Comparison of ENCODE assay signal across 8 cellular contexts in the genomic region with DNA sequence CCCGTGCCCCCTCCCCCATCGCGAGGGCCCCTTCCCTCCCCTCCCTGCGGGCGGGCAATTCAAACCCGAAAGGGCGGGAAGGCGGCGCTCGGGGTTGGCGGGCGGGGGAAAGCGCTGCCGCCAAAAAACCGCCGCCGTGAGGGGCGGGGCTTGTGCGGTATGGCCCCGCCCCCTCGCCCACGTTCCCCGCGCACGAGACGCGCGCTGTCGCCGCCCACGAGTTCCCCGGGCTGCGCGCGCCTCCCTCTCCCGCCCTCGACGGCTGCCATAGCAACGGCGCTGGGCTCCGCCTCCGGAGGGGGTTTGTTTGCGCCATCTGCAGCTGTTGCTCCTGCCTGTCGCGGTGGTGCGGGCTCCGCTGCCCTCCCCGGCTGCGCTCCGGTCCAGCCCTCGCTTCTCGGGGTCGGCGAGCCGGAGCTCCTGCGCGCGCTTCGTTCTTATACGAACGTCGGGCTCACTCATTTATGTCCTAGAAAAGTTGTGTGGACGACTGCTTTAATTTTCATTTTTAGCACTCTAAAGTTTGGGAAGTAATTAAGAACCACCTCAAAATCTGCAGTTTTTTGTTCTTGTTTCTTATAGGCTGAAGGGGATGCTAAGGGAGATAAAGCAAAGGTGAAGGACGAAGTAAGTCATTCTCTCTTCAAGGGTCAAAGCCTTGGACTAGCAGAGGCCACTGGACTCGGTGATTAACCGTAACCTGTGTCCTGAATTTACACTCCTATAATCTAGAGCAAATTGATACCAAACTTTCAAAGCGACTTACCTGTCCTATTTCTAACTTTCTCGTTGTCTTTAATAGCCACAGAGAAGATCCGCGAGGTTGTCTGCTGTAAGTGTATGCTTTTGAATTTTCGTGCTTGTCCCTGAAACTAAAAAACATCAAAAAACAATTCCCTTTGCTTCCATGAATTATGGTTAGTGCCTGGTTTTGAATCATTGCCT. TPM values are rescaled to one million over a fixed set of nuclear protein-coding genes. Genes with fewer than 3 reads are reported as not detected.
DNase-seq lines count a peak whose midpoint lies in the region; ATAC-seq and TF ChIP-seq lines count a peak whose summit lies in the region.

No MANE protein-coding gene starts in this region.

- dilution Hi-C loops in IMR-90 (cut with HindIII; ENCODE audit: low sequenced_read_pairs, unreplicated experiment), result no loop called here

- H3K4me2 ChIP-seq in IMR-90 (ENCODE audit: low read depth, low read length) (peak overlapping the region; percentile 98), OCI-LY7 (ENCODE audit: low read length) (peak overlapping the region; percentile 89)

- H3K4me1 ChIP-seq in IMR-90 (ENCODE audit: control insufficient read depth, insufficient read depth, low read length) (peaks cover 7% of the 10 kb centered on the region), OCI-LY7 (ENCODE audit: insufficient read depth, low read length, poor library complexity, severe bottlenecking) (peaks cover 61% of the 10 kb centered on the region)

- no peaks in the 10 kb centered on the region for H3K9me3 Mint-ChIP-seq in Calu3 (ENCODE audit: low read depth, unreplicated experiment)

- H3K79me1 ChIP-seq in IMR-90 (ENCODE audit: low read depth in 1 of 2, low read length in 2 of 2), result peaks cover 15 to 59% of the 10 kb centered on the region in 2 experiments

- H4K20me1 ChIP-seq in IMR-90 (ENCODE audit: insufficient read depth, low read length) (peaks cover 38% of the 10 kb centered on the region), OCI-LY7 (ENCODE audit: insufficient read depth, low read length) (peaks cover 18% of the 10 kb centered on the region)

- H2BK20ac ChIP-seq in IMR-90 (ENCODE audit: low read depth, low read length), result no peak overlapping the region

- H3K9me1 ChIP-seq in IMR-90 (ENCODE audit: insufficient read depth, low read length), result peaks cover 12% of the 10 kb centered on the region

- no peak overlapping the region for H2BK15ac ChIP-seq in IMR-90 (ENCODE audit: low read depth, low read length)

- 0 out of 2 replicates have a peak overlapping the region, but pooled peaks have one; percentile 30 for H2AK5ac ChIP-seq in IMR-90 (ENCODE audit: low read depth, low read length)

- H3K4ac ChIP-seq in IMR-90 (ENCODE audit: low read depth, low read length), result peak overlapping the region; percentile 39; the same call in 1 of the 2 replicates

- H3K56ac ChIP-seq in IMR-90 (ENCODE audit: extremely low read depth, insufficient read depth, low read length), result peak overlapping the region; percentile 2; the same call in 1 of the 2 replicates

- peak overlapping the region; percentile 61 for H3K27ac Mint-ChIP-seq in Calu3 (ENCODE audit: unreplicated experiment)

- no peak overlapping the region for H2AK9ac ChIP-seq in IMR-90 (replicated peaks; ENCODE audit: low read depth, low read length, poor library complexity)

- no peaks in the 10 kb centered on the region for H3K27me3 Mint-ChIP-seq in Calu3 (ENCODE audit: unreplicated experiment)

- TF ChIP-seq CTCF in Calu3 (IDR thresholded peaks at IDR 0.05; ENCODE audit: unreplicated experiment) (no peak), IMR-90 (conservative IDR thresholded peaks at IDR 0.05; ENCODE audit: low read depth, low read length) (no peak), OCI-LY7 (conservative IDR thresholded peaks at IDR 0.05; ENCODE audit: low read length) (no peak)

- H3K14ac ChIP-seq in IMR-90 (replicated peaks; ENCODE audit: low read depth, low read length), result peak overlapping the region; percentile 73

- H2AFZ ChIP-seq in IMR-90 (replicated peaks; ENCODE audit: low read length, poor library complexity) (peak overlapping the region; percentile 94), OCI-LY7 (ENCODE audit: low read length) (no peak overlapping the region)

- peak overlapping the region; percentile 86; the same call in 1 of the 2 replicates for H3K23ac ChIP-seq in IMR-90 (ENCODE audit: low read depth, low read length)

- H3K27ac ChIP-seq in IMR-90 (ENCODE audit: insufficient read depth, low read length) (peak overlapping the region; percentile 94), OCI-LY7 (ENCODE audit: low read depth, low read length, poor library complexity, severe bottlenecking) (peak overlapping the region; percentile 95)

- no peak overlapping the region for H4K5ac ChIP-seq in IMR-90 (ENCODE audit: low read depth, low read length)

- POLR2A ChIA-PET in IMR-90 (lab: Charles Lee; ENCODE audit: unreplicated experiment) (no interaction called here), OCI-LY7 (lab: Charles Lee) (no interaction called here)

- no peak overlapping the region for H4K91ac ChIP-seq in IMR-90 (ENCODE audit: insufficient read depth, low read depth, low read length)

- peaks cover 15% of the 10 kb centered on the region for H3K4me1 Mint-ChIP-seq in Calu3 (ENCODE audit: low read depth, unreplicated experiment)

- peaks cover 20% of the 10 kb centered on the region for H3K79me2 ChIP-seq in OCI-LY7 (ENCODE audit: insufficient read depth, low read depth, low read length)

- TF ChIP-seq RAD21 in IMR-90 (IDR thresholded peaks at IDR 0.05; ENCODE audit: low read length), result no peak

- peak overlapping the region; percentile 1; the same call in 1 of the 2 replicates for H3K18ac ChIP-seq in IMR-90 (ENCODE audit: low read depth, low read length)

- no peak overlapping the region for H2BK120ac ChIP-seq in IMR-90 (ENCODE audit: low read depth, low read length)

- peak overlapping the region; percentile 95 for H2BK5ac ChIP-seq in IMR-90 (ENCODE audit: low read depth, low read length, poor library complexity, severe bottlenecking)

- DNase-seq in Calu3 (peak; percentile 92), IMR-90 (peak; percentile 92), OCI-LY7 (ENCODE audit: low spot score) (peak; percentile 96), activated T-cell treated with anti-CD3 and anti-CD28 coated beads for 4 hours (peak; percentile 96), epidermal melanocyte (ENCODE audit: insufficient read length, low spot score) (peak; percentile 81), middle frontal gyrus (ENCODE audit: extremely low spot score, low spot score) (peak; percentile 88)
- peak; percentile 92 to 93 for DNase-seq in stimulated activated CD8-positive, alpha-beta memory T cell treated with anti-CD3 and anti-CD28 coated beads, Interleukin-15, amount 100 ng/mL, for 4 hours (ENCODE audit: low read depth in 2 of 2)

- TSS peak; percentile 52 for BruUV-seq in Calu3 (replicated peaks; lab: Mats Ljungman, UMichigan)
- BruUV-seq in IMR-90 (replicated peaks; lab: Mats Ljungman, UMichigan), result no TSS peak
- no TSS peak for BruUV-seq in OCI-LY7 (replicated peaks; lab: Mats Ljungman, UMichigan)

- whole genome bisulfite sequencing in IMR-90 (ENCODE audit: extremely low coverage in 2 of 2, insufficient read length in 1 of 2), 2 experiments, result 0% methylated on average over 18 of the region's 71 CpGs; no CpG with 5 or more reads in 1 of the 2 experiments

- peaks cover 54% of the 10 kb centered on the region for H3K36me3 Mint-ChIP-seq in Calu3 (ENCODE audit: insufficient read depth, unreplicated experiment)

- CTCF ChIA-PET in Calu3 (lab: Charles Lee), result no interaction called here
- CTCF ChIA-PET in IMR-90 (lab: Yijun Ruan, JAX), result interaction anchor here (0.6 kb wide), 2 partner anchors 17 to 877 kb away, joined by 3 to 7 read pairs; no protein-coding TSS in a partner anchor
- CTCF ChIA-PET in OCI-LY7 (lab: Charles Lee; ENCODE audit: unreplicated experiment), result no interaction called here

- H3K36me3 ChIP-seq in IMR-90 (ENCODE audit: control insufficient read depth, insufficient read depth, low read length) (peaks cover 28% of the 10 kb centered on the region), OCI-LY7 (ENCODE audit: insufficient read depth, low read length) (peaks cover 68% of the 10 kb centered on the region)

- no peak for TF ChIP-seq POLR2A in IMR-90 (IDR thresholded peaks at IDR 0.05; ENCODE audit: low read depth, low read length)

- intact Hi-C loops in Calu3 (cut with micrococcal nuclease; ENCODE audit: unreplicated experiment) (no loop called here), IMR-90 (cut with micrococcal nuclease) (no loop called here), OCI-LY7 (cut with micrococcal nuclease; ENCODE audit: unreplicated experiment) (loop anchor here (1.0 to 5.0 kb wide), 4 partner anchors 27 to 186 kb away; no protein-coding TSS in a partner anchor)

- H3K27me3 ChIP-seq in IMR-90 (ENCODE audit: control insufficient read depth, insufficient read depth, low read length), result no peaks in the 10 kb centered on the region

- H4K8ac ChIP-seq in IMR-90 (ENCODE audit: low read depth in 2 of 2, low read length in 2 of 2), result peak overlapping the region in 1 of 2 experiments; percentile 83; a peak in 1 of 4 replicates

- H3K9me2 ChIP-seq in OCI-LY7 (ENCODE audit: insufficient read depth, low read length), result no peaks in the 10 kb centered on the region

- peak overlapping the region; percentile 90 for H3K4me3 ChIP-seq in IMR-90 (ENCODE audit: insufficient read depth, low read depth, low read length)
- peak overlapping the region; percentile 96 for H3K4me3 ChIP-seq in OCI-LY7 (ENCODE audit: low read depth, low read length, poor library complexity, severe bottlenecking)

- ATAC-seq in GM21528 (IDR thresholded peaks at IDR 0.05; ENCODE audit: low FRiP score, unreplicated experiment), result peak; percentile 63
- ATAC-seq in IMR-90 (ENCODE audit: low read depth), result peak; percentile 80

- H3K9me3 ChIP-seq in IMR-90 (ENCODE audit: control insufficient read depth, insufficient read depth, low read length), result no peaks in the 10 kb centered on the region
- no peaks in the 10 kb centered on the region for H3K9me3 ChIP-seq in OCI-LY7 (ENCODE audit: low read length)

- H3K4me3 Mint-ChIP-seq in Calu3 (ENCODE audit: low read depth, unreplicated experiment), result peak overlapping the region; percentile 76

- in situ Hi-C loops in IMR-90 (cut with MboI; ENCODE audit: low sequenced_read_pairs), result no loop called here

- H3K9ac ChIP-seq in IMR-90 (ENCODE audit: low read depth, low read length), result peak overlapping the region; percentile 85

RNA-seq across cellular contexts. Expression of a gene that starts 0.9 kb away (rescaled TPM):
- 269 and 290 TPM in 2 replicates for total RNA-seq in Calu3 (2022)
- total RNA-seq in IMR-90 (2012; rRNA removed), result 367 and 481 TPM in 2 replicates
- polyA plus RNA-seq in IMR-90 (2012; rRNA removed), result 460 and 505 TPM in 2 replicates
- 228 and 231 TPM in 2 replicates for polyA plus RNA-seq in IMR-90 (2012; cell fraction: cytosol; rRNA removed)
- polyA plus RNA-seq in IMR-90 (2012; cell fraction: nucleus; rRNA removed; ENCODE audit: low replicate concordance), result 76.8 and 308 TPM in 2 replicates
- total RNA-seq in OCI-LY7 (2014; rRNA removed; shearing (Covaris generic)), result 649 and 817 TPM in 2 replicates
- total RNA-seq in OCI-LY7 (2022), result 990 and 1,017 TPM in 2 replicates

RNA-seq across cellular contexts. Expression of a gene that starts 41.1 kb away (rescaled TPM):
- total RNA-seq in Calu3 (2022), result 32.8 and 42.8 TPM in 2 replicates
- 66.7 and 67.7 TPM in 2 replicates for total RNA-seq in IMR-90 (2012; rRNA removed)
- 42.8 and 49.3 TPM in 2 replicates for polyA plus RNA-seq in IMR-90 (2012; rRNA removed)
- polyA plus RNA-seq in IMR-90 (2012; cell fraction: cytosol; rRNA removed), result 25.0 and 31.1 TPM in 2 replicates
- 78.8 and 115 TPM in 2 replicates for polyA plus RNA-seq in IMR-90 (2012; cell fraction: nucleus; rRNA removed; ENCODE audit: low replicate concordance)
- total RNA-seq in OCI-LY7 (2014; rRNA removed; shearing (Covaris generic)), result 33.2 and 39.0 TPM in 2 replicates
- 43.4 and 45.1 TPM in 2 replicates for total RNA-seq in OCI-LY7 (2022)

RNA-seq across cellular contexts. Expression of a gene that starts 56.4 kb away (rescaled TPM):
- total RNA-seq in Calu3 (2022), result 25.8 and 28.1 TPM in 2 replicates
- 4.2 and 6.3 TPM in 2 replicates for total RNA-seq in IMR-90 (2012; rRNA removed)
- polyA plus RNA-seq in IMR-90 (2012; rRNA removed), result 3.6 and 3.8 TPM in 2 replicates
- 2.7 and 3.6 TPM in 2 replicates for polyA plus RNA-seq in IMR-90 (2012; cell fraction: cytosol; rRNA removed)
- 3.0 and 4.7 TPM in 2 replicates for polyA plus RNA-seq in IMR-90 (2012; cell fraction: nucleus; rRNA removed; ENCODE audit: low replicate concordance)
- total RNA-seq in OCI-LY7 (2014; rRNA removed; shearing (Covaris generic)), result 54.1 and 72.2 TPM in 2 replicates
- total RNA-seq in OCI-LY7 (2022), result 83.3 and 91.0 TPM in 2 replicates

Comparison
In these comparisons a context has a peak if more than half of its experiments do, and no peak if none do; other contexts are left out.
1. Peak in every context shown above with its lines: DNase-seq, ATAC-seq, H3K4me3 ChIP-seq and H3K27ac ChIP-seq.